ENCODE assay signal across 8 cellular contexts in the genomic region with DNA sequence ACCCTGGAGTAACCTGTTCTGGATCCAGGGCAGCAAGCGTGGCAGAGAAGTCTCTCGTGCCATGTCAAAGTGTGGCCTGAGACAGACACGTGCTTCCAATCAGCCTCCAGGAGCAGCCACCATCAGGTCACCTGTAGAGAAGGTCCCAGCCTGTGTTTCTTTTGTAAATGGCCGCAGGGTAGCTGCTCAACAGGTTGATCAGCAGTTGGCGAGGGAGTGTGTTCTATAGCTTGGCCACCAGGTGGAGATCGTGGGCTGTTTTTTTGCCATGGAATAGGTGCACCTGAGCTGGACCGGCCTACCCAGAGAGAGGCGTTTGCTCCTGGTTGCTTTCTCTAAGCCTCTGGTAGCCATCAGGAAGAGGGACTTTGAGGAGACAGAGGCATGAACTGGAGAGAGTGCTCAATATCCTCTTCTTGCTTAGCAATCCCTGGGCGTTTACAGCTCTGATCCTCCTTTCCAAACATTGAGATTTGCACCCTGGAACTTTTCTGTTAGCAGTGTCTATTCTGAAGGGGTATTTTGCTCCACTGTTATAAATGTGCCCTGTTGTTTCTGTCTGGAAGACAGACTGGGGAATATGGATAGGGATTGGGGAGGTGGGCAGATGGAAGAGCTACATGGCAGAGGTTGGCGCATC. TPM values are rescaled to one million over a fixed set of nuclear protein-coding genes. Genes with fewer than 3 reads are reported as not detected.
DNase-seq lines count a peak whose midpoint lies in the region; ATAC-seq and TF ChIP-seq lines count a peak whose summit lies in the region.

No MANE protein-coding gene starts in this region.

- BruUV-seq in PC-9 (replicated peaks; lab: Mats Ljungman, UMichigan): no TSS peak

- peak; percentile 86 for ATAC-seq in DND-41 (ENCODE audit: insufficient read depth, low read depth)
- peak; percentile 85 for ATAC-seq in GM21576 (IDR thresholded peaks at IDR 0.05; ENCODE audit: unreplicated experiment)
- peak; percentile 81 for ATAC-seq in aorta (ENCODE audit: low FRiP score)

- POLR2A ChIA-PET in PC-9 (lab: Charles Lee; ENCODE audit: unreplicated experiment): no interaction called here

- H3K9me3 ChIP-seq in DND-41 (ENCODE audit: insufficient read depth, low read length, severe bottlenecking): no peaks in the 10 kb centered on the region
- no peaks in the 10 kb centered on the region for H3K9me3 ChIP-seq in PC-9 (ENCODE audit: insufficient read depth, low read depth)
- no peaks in the 10 kb centered on the region for H3K9me3 ChIP-seq in parathyroid adenoma (ENCODE audit: control insufficient read depth, low read length)
- H3K9me3 ChIP-seq in aorta (ENCODE audit: control insufficient read depth, low read length): peaks cover 2% of the 10 kb centered on the region

- no peaks in the 10 kb centered on the region for H3K36me3 ChIP-seq in DND-41 (ENCODE audit: insufficient read depth, low read length)
- H3K36me3 ChIP-seq in PC-9 (ENCODE audit: low read depth): no peaks in the 10 kb centered on the region
- H3K36me3 ChIP-seq in parathyroid adenoma (ENCODE audit: control insufficient read depth, insufficient read depth, low read length): no peaks in the 10 kb centered on the region
- no peaks in the 10 kb centered on the region for H3K36me3 ChIP-seq in aorta (ENCODE audit: control insufficient read depth in 1 of 2, insufficient read depth in 2 of 2, low read length in 1 of 2)

- CTCF ChIA-PET in PC-9 (lab: Charles Lee): interaction anchor here (0.5 to 1.4 kb wide), 3 partner anchors 428 to 1104 kb away, joined by 3 to 11 read pairs (median 5); no protein-coding TSS in a partner anchor

- H3K4me3 ChIP-seq in DND-41 (ENCODE audit: low read depth in 1 of 2, low read length in 2 of 2) (no peak overlapping the region), PC-9 (no peak overlapping the region), fibroblast of villous mesenchyme (ENCODE audit: low read depth, low read length) (no peak overlapping the region), parathyroid adenoma (ENCODE audit: low read depth, low read length) (no peak overlapping the region), aorta (ENCODE audit: low read length in 2 of 2) (no peak overlapping the region)

- H4K20me1 ChIP-seq in DND-41 (ENCODE audit: insufficient read depth, low read length) (no peaks in the 10 kb centered on the region), PC-9 (ENCODE audit: insufficient read depth) (no peaks in the 10 kb centered on the region)

- no peak overlapping the region for H3K27ac ChIP-seq in DND-41 (ENCODE audit: low read length)
- no peak overlapping the region for H3K27ac ChIP-seq in PC-9
- no peak overlapping the region for H3K27ac ChIP-seq in parathyroid adenoma
- H3K27ac ChIP-seq in aorta (ENCODE audit: low read depth in 1 of 2, low read length in 2 of 2): no peak overlapping the region

- DNase-seq in DND-41: peak; percentile 59
- peak; percentile 70 to 78 for DNase-seq in PC-9
- DNase-seq in activated T-cell treated with anti-CD3 and anti-CD28 coated beads, Interleukin-2, amount 50 U/mL, for 48 hours: peak; percentile 67 to 76
- peak; percentile 20 for DNase-seq in fibroblast of villous mesenchyme (ENCODE audit: low read depth)
- DNase-seq in aorta: peak in 1 of 2 donors; percentile 50

- TF ChIP-seq CTCF in DND-41 (IDR thresholded peaks at IDR 0.05; ENCODE audit: borderline replicate concordance, extremely low read depth, low read length, poor library complexity, severe bottlenecking) (peak; percentile 89), PC-9 (conservative IDR thresholded peaks at IDR 0.05) (peak; percentile 97), fibroblast of villous mesenchyme (IDR thresholded peaks at IDR 0.05; ENCODE audit: insufficient read depth, low read depth, low read length) (peak; percentile 81), parathyroid adenoma (IDR thresholded peaks at IDR 0.05) (peak; percentile 81)

- peak; percentile 69 for TF ChIP-seq RAD21 in Ishikawa (IDR thresholded peaks at IDR 0.05; ENCODE audit: low read depth)

- H3K27me3 ChIP-seq in DND-41 (ENCODE audit: insufficient read depth, low read length, poor library complexity): no peaks in the 10 kb centered on the region
- no peaks in the 10 kb centered on the region for H3K27me3 ChIP-seq in PC-9 (ENCODE audit: insufficient read depth, low read depth)
- no peaks in the 10 kb centered on the region for H3K27me3 ChIP-seq in parathyroid adenoma (ENCODE audit: control insufficient read depth, insufficient read depth, low read length)
- peaks cover 0 to 4% of the 10 kb centered on the region in 2 donors for H3K27me3 ChIP-seq in aorta (ENCODE audit: control insufficient read depth in 1 of 2, insufficient read depth in 2 of 2, low read length in 1 of 2)

- H2AFZ ChIP-seq in DND-41 (ENCODE audit: low read depth, low read length) (no peak overlapping the region), PC-9 (no peak overlapping the region), parathyroid adenoma (no peak overlapping the region)

- H3K9ac ChIP-seq in DND-41 (ENCODE audit: low read depth, low read length) (no peak overlapping the region), parathyroid adenoma (no peak overlapping the region)

- no peaks in the 10 kb centered on the region for H3K9me2 ChIP-seq in PC-9 (ENCODE audit: insufficient read depth)

- 13 to 15% methylated on average over 10 of the region's 10 CpGs for whole genome bisulfite sequencing in aorta, 2 donors

- H3K4me1 ChIP-seq in DND-41 (ENCODE audit: insufficient read depth, low read length): peaks cover 6% of the 10 kb centered on the region; the same call in 1 of the 2 replicates
- peaks cover 43% of the 10 kb centered on the region for H3K4me1 ChIP-seq in PC-9 (replicated peaks; ENCODE audit: insufficient read depth)
- H3K4me1 ChIP-seq in parathyroid adenoma: peaks cover 4% of the 10 kb centered on the region
- H3K4me1 ChIP-seq in aorta (ENCODE audit: control insufficient read depth in 1 of 2, insufficient read depth in 2 of 2, low read length in 2 of 2): no peaks in the 10 kb centered on the region

- TF ChIP-seq EP300 in Ishikawa (IDR thresholded peaks at IDR 0.05; ENCODE audit: borderline replicate concordance): no peak

- H3K4me2 ChIP-seq in DND-41 (ENCODE audit: insufficient read depth, low read length) (no peak overlapping the region), PC-9 (no peak overlapping the region), parathyroid adenoma (ENCODE audit: low read length) (no peak overlapping the region)

- H3F3A ChIP-seq in PC-9 (ENCODE audit: insufficient read depth, low read depth): peaks cover 15% of the 10 kb centered on the region

- H3K79me2 ChIP-seq in DND-41 (ENCODE audit: insufficient read depth, low read length) (no peaks in the 10 kb centered on the region), PC-9 (ENCODE audit: low read depth) (no peaks in the 10 kb centered on the region), parathyroid adenoma (no peaks in the 10 kb centered on the region)

- intact Hi-C loops in PC-9 (cut with micrococcal nuclease; ENCODE audit: unreplicated experiment) (loop anchor here (1.0 to 10.0 kb wide), 6 partner anchors 133 to 775 kb away; no protein-coding TSS in a partner anchor), aorta (cut with DNase I) (loop anchor here (2.0 to 5.0 kb wide), 2 partner anchors 409 to 411 kb away; no protein-coding TSS in a partner anchor)

TF ChIP-seq in Ishikawa, 13 proteins besides CTCF, POLR2A, EP300 and RAD21:
- no peak for TF ChIP-seq ZBTB7A (IDR thresholded peaks at IDR 0.05; ENCODE audit: low read depth)
- TF ChIP-seq TAF1 (IDR thresholded peaks at IDR 0.05; ENCODE audit: low read depth): no peak
- TF ChIP-seq, protein P1, sequence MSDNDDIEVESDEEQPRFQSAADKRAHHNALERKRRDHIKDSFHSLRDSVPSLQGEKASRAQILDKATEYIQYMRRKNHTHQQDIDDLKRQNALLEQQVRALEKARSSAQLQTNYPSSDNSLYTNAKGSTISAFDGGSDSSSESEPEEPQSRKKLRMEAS (IDR thresholded peaks at IDR 0.05): no peak
- TF ChIP-seq TCF12 (IDR thresholded peaks at IDR 0.05; ENCODE audit: low read depth): no peak
- peak; percentile 56; the same call in 1 of the 2 replicates for TF ChIP-seq YY1 (IDR thresholded peaks at IDR 0.05; ENCODE audit: low read depth)

RNA-seq across cellular contexts. Expression of a gene that starts 34.2 kb away (rescaled TPM):
- total RNA-seq in PC-9 (2021) (not detected in 2 replicates), fibroblast of villous mesenchyme (under 0.01 TPM in 1 of 2 replicates, not detected in the other), aorta (not detected)
- polyA plus RNA-seq in aorta: not detected
